Comparison of ENCODE assay signal across 17 cellular contexts in genomic region chr2:220064282-220065042, GRCh38.
"Had no signal": no experiment of that assay in that cellular context is flagged by ENCODE, and none has a peak within 500 bp of the region (broad histone marks: within the 10 kb centered on the region; RNA-seq: fewer than 3 reads in every experiment).

No MANE protein-coding gene starts in this region.

- ATAC-seq: activated CD8-positive, alpha-beta T cell treated with anti-CD3 and anti-CD28 coated beads, Interleukin-2, amount 10 ng/mL, durations not matched to agents 7 days and 5 days; gastrocnemius medialis; left ventricle myocardium superior; stimulated activated memory B cell treated with anti-CD40 and anti-IgM and Interleukin-4, amounts not matched to agents 10 μg/mL and 1 μg/mL and 100 μg/mL, for 72 hours; T-cell; upper lobe of right lung had no signal

- DNase-seq: activated CD4-positive, alpha-beta T cell treated with anti-CD3 and anti-CD28 coated beads, Interleukin-2, amount 10 ng/mL, durations not matched to agents 24 days and 14 days; activated CD8-positive, alpha-beta T cell treated with anti-CD3 and anti-CD28 coated beads, Interleukin-2, amount 10 ng/mL, durations not matched to agents 7 days and 5 days; activated effector memory CD4-positive, alpha-beta T cell treated with Interleukin-2 at 50 U/mL for 16 hours; activated naive CD4-positive, alpha-beta T cell treated with anti-CD3 and anti-CD28 coated beads, Interleukin-2, amount 50 U/mL, for 16 hours; activated T-cell treated with anti-CD3 and anti-CD28 coated beads, Interleukin-2, amount 50 U/mL, for 48 hours; effector CD4-positive, alpha-beta T cell; gastrocnemius medialis; head of caudate nucleus; kidney; left ventricle myocardium superior; sigmoid colon; stimulated activated CD4-positive, alpha-beta T cell treated with anti-CD3 and anti-CD28 coated beads, Interleukin-4, amount 100 ng/mL, for 24 hours; T-cell; T-helper 9 cell; testis; upper lobe of right lung had no signal
